Comparison of ENCODE assay signal across 11 cellular contexts in genomic region chr6:47357827-47358226, GRCh38.
DNase-seq lines count a peak whose midpoint lies in the region; ATAC-seq lines count a peak whose summit lies in the region.
"Had no signal": no experiment of that assay in that cellular context is flagged by ENCODE, and none has a peak within 500 bp of the region (broad histone marks: within the 10 kb centered on the region; RNA-seq: fewer than 3 reads in every experiment).

No MANE protein-coding gene starts in this region.

- DNase-seq in NOMO-1 treated with dmso at 0.1 percent for 144 hours (lab: John Stamatoyannopoulos, UW; ENCODE audit: unreplicated experiment) (peak; percentile 69), NCI-H1105 treated with DMSO at 0.1 percent for 48 hours (lab: John Stamatoyannopoulos, UW) (no peak), NCI-H2081 (lab: John Stamatoyannopoulos, UW) (no peak), NCI-H526 (lab: John Stamatoyannopoulos, UW) (no peak), NCI-H446 treated with DMSO at 0.1 percent for 48 hours (lab: John Stamatoyannopoulos, UW) (no peak)
- DNase-seq: CD4-positive, alpha-beta T cell; NCI-H187; sigmoid colon had no signal

- ATAC-seq in GM18858 (IDR thresholded peaks at IDR 0.05; ENCODE audit: unreplicated experiment) = peak; percentile 70
- ATAC-seq in GM21515 (IDR thresholded peaks at IDR 0.05; ENCODE audit: unreplicated experiment) = peak; percentile 63
- peak; percentile 58 for ATAC-seq in HG03060 (IDR thresholded peaks at IDR 0.05; ENCODE audit: low read depth, unreplicated experiment)
